Comparison of ENCODE assay signal across 16 cellular contexts in the genomic region with DNA sequence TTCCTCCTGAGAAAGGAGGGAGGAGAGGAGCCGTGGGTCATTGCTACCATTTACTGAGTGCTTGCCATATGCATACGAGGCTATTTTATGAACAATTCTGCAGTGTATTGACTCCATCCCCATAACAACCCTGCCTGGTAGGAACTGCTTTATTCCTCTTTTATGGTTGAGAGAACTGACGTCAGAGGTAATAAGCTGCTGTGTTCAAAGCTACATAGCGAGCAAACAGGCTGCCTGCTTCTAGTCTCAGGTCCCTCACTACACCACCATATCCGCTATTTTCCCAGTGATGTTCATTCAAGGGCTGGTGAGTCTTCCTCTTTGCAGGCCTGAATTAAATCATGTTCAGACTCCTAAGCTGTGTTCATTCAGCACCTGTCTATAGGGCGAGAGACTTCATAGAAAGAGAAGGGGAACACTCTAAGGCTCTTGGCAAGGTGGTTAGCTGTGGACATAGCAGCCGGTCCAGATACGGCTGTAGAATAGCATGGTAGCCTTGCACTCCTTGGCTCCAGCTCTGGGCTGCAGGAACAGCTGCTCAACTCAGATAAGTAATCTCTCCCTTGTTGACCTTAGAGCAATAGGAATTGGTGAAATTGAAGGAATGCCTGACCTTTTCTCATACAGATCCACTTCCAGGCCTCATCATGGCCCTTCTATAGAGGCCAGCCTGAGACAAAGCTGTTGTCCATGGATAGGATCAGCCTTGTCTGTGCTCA.
DNase-seq lines count a peak whose midpoint lies in the region; ATAC-seq and TF ChIP-seq lines count a peak whose summit lies in the region.
"Had no signal": no experiment of that assay in that cellular context is flagged by ENCODE, and none has a peak within 500 bp of the region (broad histone marks: within the 10 kb centered on the region; RNA-seq: fewer than 3 reads in every experiment).

No MANE protein-coding gene starts in this region.

- H3K4me3 Mint-ChIP-seq in activated naive CD8-positive, alpha-beta T cell treated with anti-CD3 and anti-CD28 coated beads, Interleukin-2, amount 10 ng/mL, durations not matched to agents 7 days and 5 days: no peak overlapping the region
- no peak overlapping the region for H3K4me3 Mint-ChIP-seq in activated naive CD8-positive, alpha-beta T cell treated with anti-CD3 and anti-CD28 coated beads, Interleukin-2, amount 50 U/mL, for 24 hours
- H3K4me3 Mint-ChIP-seq: activated T-cell treated with anti-CD3 and anti-CD28 coated beads, Interleukin-2, amount 50 U/mL, for 4 hours; nephron had no signal

- ATAC-seq in activated naive CD8-positive, alpha-beta T cell treated with anti-CD3 and anti-CD28 coated beads, Interleukin-2, amount 10 ng/mL, durations not matched to agents 7 days and 5 days (ENCODE audit: low read depth): no peak
- no peak for ATAC-seq in activated naive CD8-positive, alpha-beta T cell treated with anti-CD3 and anti-CD28 coated beads, Interleukin-2, amount 50 U/mL, for 24 hours
- no peak for ATAC-seq in Panc1
- ATAC-seq: activated T-cell treated with anti-CD3 and anti-CD28 coated beads, Interleukin-2, amount 50 U/mL, for 4 hours had no signal

- H3K27me3 Mint-ChIP-seq in activated naive CD8-positive, alpha-beta T cell treated with anti-CD3 and anti-CD28 coated beads, Interleukin-2, amount 10 ng/mL, durations not matched to agents 7 days and 5 days: no peaks in the 10 kb centered on the region
- no peaks in the 10 kb centered on the region for H3K27me3 Mint-ChIP-seq in activated naive CD8-positive, alpha-beta T cell treated with anti-CD3 and anti-CD28 coated beads, Interleukin-2, amount 50 U/mL, for 24 hours

- DNase-seq in activated naive CD8-positive, alpha-beta T cell treated with anti-CD3 and anti-CD28 coated beads, Interleukin-2, amount 10 ng/mL, durations not matched to agents 7 days and 5 days: no peak
- DNase-seq in activated naive CD8-positive, alpha-beta T cell treated with anti-CD3 and anti-CD28 coated beads, Interleukin-2, amount 50 U/mL, for 24 hours: no peak
- DNase-seq in Panc1 (ENCODE audit: low read depth, low spot score) (no peak), erythroblast (lab: John Stamatoyannopoulos, UW) (peak; percentile 81 to 88), foreskin fibroblast (no peak), GF-D8 (lab: John Stamatoyannopoulos, UW) (no peak), esophagus muscularis mucosa (ENCODE audit: extremely low spot score) (no peak)
- DNase-seq: activated CD4-positive, alpha-beta T cell treated with anti-CD3 and anti-CD28 coated beads for 48 hours; activated T-cell treated with anti-CD3 and anti-CD28 coated beads, Interleukin-2, amount 50 U/mL, for 4 hours; anterior cingulate cortex; cortex of kidney; NCI-H1092 treated with DMSO at 0.1 percent for 48 hours had no signal

- H3K4me3 ChIP-seq in Panc1 (ENCODE audit: low read depth in 2 of 2, low read length in 2 of 2): no peak overlapping the region
- no peak overlapping the region for H3K4me3 ChIP-seq in thymus (ENCODE audit: low read length)
- no peak overlapping the region for H3K4me3 ChIP-seq in foreskin fibroblast (ENCODE audit: low read depth in 1 of 2, low read length in 2 of 2)
- no peak overlapping the region for H3K4me3 ChIP-seq in esophagus muscularis mucosa
- H3K4me3 ChIP-seq: SJSA1 had no signal

- H3K9me3 ChIP-seq in Panc1 (ENCODE audit: control insufficient read depth, insufficient read depth, low read depth, low read length): no peaks in the 10 kb centered on the region
- no peaks in the 10 kb centered on the region for H3K9me3 ChIP-seq in thymus (ENCODE audit: control insufficient read depth)
- H3K9me3 ChIP-seq in esophagus muscularis mucosa: no peaks in the 10 kb centered on the region
- H3K9me3 ChIP-seq: SJSA1 had no signal

- H3K27me3 ChIP-seq in Panc1 (ENCODE audit: control insufficient read depth, insufficient read depth, low read length) (no peaks in the 10 kb centered on the region), thymus (ENCODE audit: control insufficient read depth, insufficient read depth) (no peaks in the 10 kb centered on the region), esophagus muscularis mucosa (no peaks in the 10 kb centered on the region)
- H3K27me3 ChIP-seq: SJSA1 had no signal

- peaks cover 44% of the 10 kb centered on the region for H3K4me1 Mint-ChIP-seq in activated naive CD8-positive, alpha-beta T cell treated with anti-CD3 and anti-CD28 coated beads, Interleukin-2, amount 10 ng/mL, durations not matched to agents 7 days and 5 days
- peaks cover 83% of the 10 kb centered on the region for H3K4me1 Mint-ChIP-seq in activated naive CD8-positive, alpha-beta T cell treated with anti-CD3 and anti-CD28 coated beads, Interleukin-2, amount 50 U/mL, for 24 hours

- peak overlapping the region; percentile 15 for H3K27ac Mint-ChIP-seq in activated naive CD8-positive, alpha-beta T cell treated with anti-CD3 and anti-CD28 coated beads, Interleukin-2, amount 10 ng/mL, durations not matched to agents 7 days and 5 days
- no peak overlapping the region for H3K27ac Mint-ChIP-seq in activated naive CD8-positive, alpha-beta T cell treated with anti-CD3 and anti-CD28 coated beads, Interleukin-2, amount 50 U/mL, for 24 hours
- H3K27ac Mint-ChIP-seq: nephron had no signal

- TF ChIP-seq POLR2A in erythroblast (IDR thresholded peaks at IDR 0.05; ENCODE audit: low read length) (no peak), esophagus muscularis mucosa (IDR thresholded peaks at IDR 0.05; ENCODE audit: low read depth) (no peak)

- H3K9me3 Mint-ChIP-seq in activated naive CD8-positive, alpha-beta T cell treated with anti-CD3 and anti-CD28 coated beads, Interleukin-2, amount 10 ng/mL, durations not matched to agents 7 days and 5 days: no peaks in the 10 kb centered on the region
- H3K9me3 Mint-ChIP-seq in activated naive CD8-positive, alpha-beta T cell treated with anti-CD3 and anti-CD28 coated beads, Interleukin-2, amount 50 U/mL, for 24 hours: no peaks in the 10 kb centered on the region
- H3K9me3 Mint-ChIP-seq: activated T-cell treated with anti-CD3 and anti-CD28 coated beads, Interleukin-2, amount 50 U/mL, for 4 hours; nephron had no signal

- TF ChIP-seq CTCF in Panc1 (IDR thresholded peaks at IDR 0.05) (no peak), foreskin fibroblast (IDR thresholded peaks at IDR 0.05; ENCODE audit: low read depth, low read length) (no peak), esophagus muscularis mucosa (IDR thresholded peaks at IDR 0.05) (no peak)

- no TSS peak for BruUV-seq in Panc1 (replicated peaks; lab: Mats Ljungman, UMichigan)

- CTCF ChIA-PET in Panc1 (lab: Charles Lee): interaction anchor here (0.6 kb wide), 1 partner anchor 126 kb away, joined by 3 read pairs; no protein-coding TSS in a partner anchor

- peaks cover 12% of the 10 kb centered on the region for H3K4me1 ChIP-seq in Panc1 (ENCODE audit: control insufficient read depth, insufficient read depth, low read length)
- peaks cover 32% of the 10 kb centered on the region for H3K4me1 ChIP-seq in thymus (ENCODE audit: control insufficient read depth, insufficient read depth, low read length)
- H3K4me1 ChIP-seq in esophagus muscularis mucosa: peaks cover 0 to 34% (median 22%) of the 10 kb centered on the region in 4 donors

- TF ChIP-seq EP300 in esophagus muscularis mucosa (IDR thresholded peaks at IDR 0.05): no peak

- intact Hi-C loops in Panc1 (cut with micrococcal nuclease; ENCODE audit: unreplicated experiment) (no loop called here), esophagus muscularis mucosa (cut with DNase I) (no loop called here)

- in situ Hi-C loops in Panc1 (cut with HindIII; ENCODE audit: low pct_unique_long_range_greater_than_20kb, low sequenced_read_pairs): no loop called here

- 89% methylated on average over 8 of the region's 8 CpGs for WGBS in thymus
- WGBS in esophagus muscularis mucosa: 92% methylated on average over 8 of the region's 8 CpGs

- peaks cover 12% of the 10 kb centered on the region for H3K36me3 Mint-ChIP-seq in activated naive CD8-positive, alpha-beta T cell treated with anti-CD3 and anti-CD28 coated beads, Interleukin-2, amount 10 ng/mL, durations not matched to agents 7 days and 5 days
- H3K36me3 Mint-ChIP-seq in activated naive CD8-positive, alpha-beta T cell treated with anti-CD3 and anti-CD28 coated beads, Interleukin-2, amount 50 U/mL, for 24 hours (ENCODE audit: low read depth): peaks cover 22% of the 10 kb centered on the region

- POLR2A ChIA-PET in activated naive CD8-positive, alpha-beta T cell treated with anti-CD3 and anti-CD28 coated beads, Interleukin-2, amount 10 ng/mL, durations not matched to agents 7 days and 5 days (lab: Charles Lee): interaction anchor here (0.7 to 7.2 kb wide), 2 partner anchors 31 to 106 kb away, joined by 3 to 41 read pairs; no protein-coding TSS in a partner anchor
- POLR2A ChIA-PET in Panc1 (lab: Charles Lee): interaction anchor here (0.6 kb wide), 1 partner anchor 458 kb away, joined by 6 read pairs; no protein-coding TSS in a partner anchor

- H3K36me3 ChIP-seq in Panc1 (ENCODE audit: control insufficient read depth, insufficient read depth, low read length) (peaks cover 4% of the 10 kb centered on the region), thymus (ENCODE audit: control insufficient read depth, insufficient read depth) (no peaks in the 10 kb centered on the region), esophagus muscularis mucosa (peaks cover 0 to 5% (median 2%) of the 10 kb centered on the region in 4 donors)

- H3K27ac ChIP-seq in Panc1 (ENCODE audit: low read length) (peak overlapping the region; percentile 21; the same call in 1 of the 2 replicates), thymus (ENCODE audit: low read depth) (peak overlapping the region; percentile 19), esophagus muscularis mucosa (replicated peaks in 1 of 4) (no peak overlapping the region)
- H3K27ac ChIP-seq: KMS-11, SJSA1 had no signal

Comparison
In these comparisons a context has a peak if more than half of its experiments do, and no peak if none do; other contexts are left out.
1. DNase-seq: peak in erythroblast (2 of 2); none in activated naive CD8-positive, alpha-beta T cell treated with anti-CD3 and anti-CD28 coated beads, Interleukin-2, amount 10 ng/mL, durations not matched to agents 7 days and 5 days (single experiment), activated naive CD8-positive, alpha-beta T cell treated with anti-CD3 and anti-CD28 coated beads, Interleukin-2, amount 50 U/mL, for 24 hours (single experiment), Panc1 (single experiment), foreskin fibroblast (0 of 2), GF-D8 (single experiment) and esophagus muscularis mucosa (single experiment).
2. H3K27ac ChIP-seq: peak in Panc1 (single experiment) and thymus (single experiment); none in esophagus muscularis mucosa (0 of 4).